ENCODE assay signal across 1 cellular context in the genomic region with DNA sequence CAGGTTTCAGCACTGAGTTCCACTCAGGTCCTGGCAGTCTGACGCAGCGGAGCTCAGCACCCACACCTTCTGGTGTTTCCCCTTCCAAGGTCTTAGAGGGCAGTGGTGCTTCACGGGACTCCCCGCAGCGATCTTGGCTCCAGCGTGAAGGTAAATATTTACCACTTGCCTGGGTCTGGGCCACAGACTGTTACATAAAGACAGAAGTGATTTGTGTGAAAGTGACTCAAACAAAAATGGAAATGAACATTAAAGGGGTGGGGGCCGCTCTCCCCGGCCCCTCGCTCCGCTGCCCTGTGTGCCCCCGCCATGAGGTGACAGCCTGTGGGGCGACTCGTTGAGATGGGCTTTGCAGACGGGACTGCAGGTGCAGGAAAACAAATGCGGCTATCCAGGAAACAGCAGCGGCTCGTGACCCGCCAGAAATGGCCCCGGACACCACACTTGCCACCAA.
TF ChIP-seq lines count a peak whose summit lies in the region.

No MANE protein-coding gene starts in this region.

TF ChIP-seq in GM12878, 131 proteins besides CTCF, POLR2A, EP300 and RAD21 (continued from another document):
- TF ChIP-seq, protein P1, sequence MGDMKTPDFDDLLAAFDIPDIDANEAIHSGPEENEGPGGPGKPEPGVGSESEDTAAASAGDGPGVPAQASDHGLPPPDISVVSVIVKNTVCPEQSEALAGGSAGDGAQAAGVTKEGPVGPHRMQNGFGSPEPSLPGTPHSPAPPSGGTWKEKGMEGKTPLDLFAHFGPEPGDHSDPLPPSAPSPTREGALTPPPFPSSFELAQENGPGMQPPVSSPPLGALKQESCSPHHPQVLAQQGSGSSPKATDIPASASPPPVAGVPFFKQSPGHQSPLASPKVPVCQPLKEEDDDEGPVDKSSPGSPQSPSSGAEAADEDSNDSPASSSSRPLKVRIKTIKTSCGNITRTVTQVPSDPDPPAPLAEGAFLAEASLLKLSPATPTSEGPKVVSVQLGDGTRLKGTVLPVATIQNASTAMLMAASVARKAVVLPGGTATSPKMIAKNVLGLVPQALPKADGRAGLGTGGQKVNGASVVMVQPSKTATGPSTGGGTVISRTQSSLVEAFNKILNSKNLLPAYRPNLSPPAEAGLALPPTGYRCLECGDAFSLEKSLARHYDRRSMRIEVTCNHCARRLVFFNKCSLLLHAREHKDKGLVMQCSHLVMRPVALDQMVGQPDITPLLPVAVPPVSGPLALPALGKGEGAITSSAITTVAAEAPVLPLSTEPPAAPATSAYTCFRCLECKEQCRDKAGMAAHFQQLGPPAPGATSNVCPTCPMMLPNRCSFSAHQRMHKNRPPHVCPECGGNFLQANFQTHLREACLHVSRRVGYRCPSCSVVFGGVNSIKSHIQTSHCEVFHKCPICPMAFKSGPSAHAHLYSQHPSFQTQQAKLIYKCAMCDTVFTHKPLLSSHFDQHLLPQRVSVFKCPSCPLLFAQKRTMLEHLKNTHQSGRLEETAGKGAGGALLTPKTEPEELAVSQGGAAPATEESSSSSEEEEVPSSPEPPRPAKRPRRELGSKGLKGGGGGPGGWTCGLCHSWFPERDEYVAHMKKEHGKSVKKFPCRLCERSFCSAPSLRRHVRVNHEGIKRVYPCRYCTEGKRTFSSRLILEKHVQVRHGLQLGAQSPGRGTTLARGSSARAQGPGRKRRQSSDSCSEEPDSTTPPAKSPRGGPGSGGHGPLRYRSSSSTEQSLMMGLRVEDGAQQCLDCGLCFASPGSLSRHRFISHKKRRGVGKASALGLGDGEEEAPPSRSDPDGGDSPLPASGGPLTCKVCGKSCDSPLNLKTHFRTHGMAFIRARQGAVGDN (IDR thresholded peaks at IDR 0.05), result no peak
- TF ChIP-seq NR2F1 (conservative IDR thresholded peaks at IDR 0.05), result no peak
- no peak for TF ChIP-seq KAT2A (conservative IDR thresholded peaks at IDR 0.05; ENCODE audit: control insufficient read depth, low read depth, low read length)
- TF ChIP-seq ZNF207 (IDR thresholded peaks at IDR 0.05; ENCODE audit: borderline replicate concordance), result no peak
- no peak for TF ChIP-seq SMAD5 (IDR thresholded peaks at IDR 0.05; ENCODE audit: low read depth)
- TF ChIP-seq SIN3A (IDR thresholded peaks at IDR 0.05; ENCODE audit: low read depth, low read length), result no peak
- TF ChIP-seq HDGF (IDR thresholded peaks at IDR 0.05), result no peak
- no peak for TF ChIP-seq FOS (IDR thresholded peaks at IDR 0.05; ENCODE audit: borderline replicate concordance, extremely low read depth, insufficient read length)
- no peak for TF ChIP-seq BRCA1 (IDR thresholded peaks at IDR 0.05; ENCODE audit: low read depth, low read length)
- no peak for TF ChIP-seq ZBED1 (IDR thresholded peaks at IDR 0.05; ENCODE audit: borderline replicate concordance)
- no peak for TF ChIP-seq ZNF384 (IDR thresholded peaks at IDR 0.05; ENCODE audit: borderline replicate concordance, low read depth, low read length)
- no peak for TF ChIP-seq ZBTB33 (IDR thresholded peaks at IDR 0.05)
TF ChIP-seq in GM12878: peak in this region for 0.
